In the genomic region with DNA sequence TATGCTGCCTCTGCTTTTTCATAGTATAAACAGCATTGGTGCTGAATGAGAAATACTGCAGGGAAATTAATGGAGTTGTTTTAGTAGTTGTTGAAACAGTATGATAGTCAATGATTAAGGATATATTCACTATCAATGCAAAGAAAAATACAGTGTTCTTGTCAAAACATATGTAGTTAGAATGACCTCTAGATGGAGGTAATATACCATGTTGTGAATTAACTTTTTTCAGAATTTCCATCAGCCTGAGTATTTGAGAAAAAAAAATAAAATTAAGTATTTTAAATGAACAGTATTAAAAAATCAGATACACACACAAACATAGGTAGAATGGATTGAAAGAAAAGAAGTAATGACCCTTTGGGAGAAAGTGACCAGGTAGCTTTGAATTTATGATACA, we compare ENCODE assay signal across 12 cellular contexts. TPM values are rescaled to one million over a fixed set of nuclear protein-coding genes. Genes with fewer than 3 reads are reported as not detected.
DNase-seq lines count a peak whose midpoint lies in the region; ATAC-seq and TF ChIP-seq lines count a peak whose summit lies in the region.
"Had no signal": no experiment of that assay in that cellular context is flagged by ENCODE, and none has a peak within 500 bp of the region (broad histone marks: within the 10 kb centered on the region; RNA-seq: fewer than 3 reads in every experiment).

No MANE protein-coding gene starts in this region.

- H3K27me3 ChIP-seq in A673 (replicated peaks; ENCODE audit: insufficient read depth, low read depth, low read length, poor library complexity) (no peaks in the 10 kb centered on the region), GM23338 (ENCODE audit: insufficient read depth) (no peaks in the 10 kb centered on the region)
- H3K27me3 ChIP-seq: heart left ventricle had no signal

- POLR2A ChIA-PET in A673 (lab: Charles Lee; ENCODE audit: low non-redundant PET), result no interaction called here

- no peak overlapping the region for H3K4me3 Mint-ChIP-seq in GM23338
- H3K4me3 Mint-ChIP-seq: activated T-cell treated with anti-CD3 and anti-CD28 coated beads, Interleukin-2, amount 50 U/mL, for 72 hours; CD8-positive, alpha-beta T cell; stimulated activated memory B cell treated with anti-CD40 and anti-IgM and Interleukin-4, amounts not matched to agents 10 μg/mL and 1 μg/mL and 100 μg/mL, for 72 hours had no signal

- H3K36me3 Mint-ChIP-seq in GM23338 (ENCODE audit: low read depth), result no peaks in the 10 kb centered on the region
- H3K36me3 Mint-ChIP-seq: CD8-positive, alpha-beta T cell had no signal

- H3K4me3 ChIP-seq in A673 (ENCODE audit: low read depth, low read length, poor library complexity, severe bottlenecking), result no peak overlapping the region
- no peak overlapping the region for H3K4me3 ChIP-seq in GM23338
- H3K4me3 ChIP-seq: heart left ventricle had no signal

- no peaks in the 10 kb centered on the region for H3K36me3 ChIP-seq in A673 (ENCODE audit: insufficient read depth, low read length, poor library complexity, severe bottlenecking)
- H3K36me3 ChIP-seq in GM23338 (ENCODE audit: insufficient read depth), result no peaks in the 10 kb centered on the region
- H3K36me3 ChIP-seq: heart left ventricle had no signal

- no peak overlapping the region for H3K4me2 ChIP-seq in GM23338

- no peaks in the 10 kb centered on the region for H4K20me1 ChIP-seq in GM23338 (replicated peaks; ENCODE audit: insufficient read depth)

- TF ChIP-seq CTCF in A673 (conservative IDR thresholded peaks at IDR 0.05; ENCODE audit: low read depth, low read length) (peak; percentile 36; the same call in 1 of the 2 replicates), GM23338 (conservative IDR thresholded peaks at IDR 0.05; ENCODE audit: low read depth in 2 of 2) (peak in 1 of 2 experiments; percentile 44; a peak in 3 of 4 replicates)

- H3K79me2 ChIP-seq in GM23338 (replicated peaks; ENCODE audit: insufficient read depth), result no peaks in the 10 kb centered on the region

- H3F3A ChIP-seq in GM23338 (replicated peaks; ENCODE audit: low read depth), result no peaks in the 10 kb centered on the region

- H3K9me3 ChIP-seq in A673 (ENCODE audit: low read depth, low read length, poor library complexity, severe bottlenecking), result no peaks in the 10 kb centered on the region
- H3K9me3 ChIP-seq: heart left ventricle had no signal

- no peak for ATAC-seq in GM23338
- ATAC-seq in HG03139 (IDR thresholded peaks at IDR 0.05; ENCODE audit: unreplicated experiment), result no peak
- ATAC-seq: CD8-positive, alpha-beta T cell; heart left ventricle; stimulated activated memory B cell treated with anti-CD40 and anti-IgM and Interleukin-4, amounts not matched to agents 10 μg/mL and 1 μg/mL and 100 μg/mL, for 72 hours had no signal

- no peak for DNase-seq in A673 (ENCODE audit: low spot score)
- peak; percentile 7 for DNase-seq in GM23338 (ENCODE audit: low spot score)
- peak; percentile 29 for DNase-seq in SK-MEL-5 (ENCODE audit: low read depth, low spot score)
- DNase-seq in fibroblast of the conjunctiva (ENCODE audit: low read depth), result peak; percentile 26
- no peak for DNase-seq in stimulated activated CD4-positive, alpha-beta T cell treated with anti-CD3 and anti-CD28 coated beads, Interleukin-4, amount 100 ng/mL, for 4 hours
- no peak for DNase-seq in NCI-H2171 treated with DMSO at 0.1 percent for 48 hours (lab: John Stamatoyannopoulos, UW)
- DNase-seq in NCI-H2227 (lab: John Stamatoyannopoulos, UW; ENCODE audit: unreplicated experiment), result no peak
- DNase-seq: CD8-positive, alpha-beta T cell; heart left ventricle had no signal

- H3K9me2 ChIP-seq in GM23338 (ENCODE audit: insufficient read depth), result no peaks in the 10 kb centered on the region

- CTCF ChIA-PET in A673 (lab: Charles Lee), result interaction anchor here (1.1 kb wide), 1 partner anchor 290 kb away, joined by 4 read pairs; no protein-coding TSS in a partner anchor

- no peaks in the 10 kb centered on the region; the same call in 2 of the 3 replicates for H3K9me3 Mint-ChIP-seq in GM23338
- H3K9me3 Mint-ChIP-seq: activated T-cell treated with anti-CD3 and anti-CD28 coated beads, Interleukin-2, amount 50 U/mL, for 72 hours; CD8-positive, alpha-beta T cell; stimulated activated memory B cell treated with anti-CD40 and anti-IgM and Interleukin-4, amounts not matched to agents 10 μg/mL and 1 μg/mL and 100 μg/mL, for 72 hours had no signal

- H3K27ac Mint-ChIP-seq in GM23338, result no peak overlapping the region
- H3K27ac Mint-ChIP-seq: activated T-cell treated with anti-CD3 and anti-CD28 coated beads, Interleukin-2, amount 50 U/mL, for 72 hours; CD8-positive, alpha-beta T cell; stimulated activated memory B cell treated with anti-CD40 and anti-IgM and Interleukin-4, amounts not matched to agents 10 μg/mL and 1 μg/mL and 100 μg/mL, for 72 hours had no signal

- BruUV-seq in A673 (replicated peaks; lab: Mats Ljungman, UMichigan), result no TSS peak

- in situ Hi-C loops in SK-MEL-5 (cut with HindIII; ENCODE audit: low pct_unique_long_range_greater_than_20kb, low sequenced_read_pairs), result no loop called here

- no peaks in the 10 kb centered on the region for H3K27me3 Mint-ChIP-seq in GM23338 (ENCODE audit: insufficient read depth, low read depth, poor library complexity)
- H3K27me3 Mint-ChIP-seq: stimulated activated memory B cell treated with anti-CD40 and anti-IgM and Interleukin-4, amounts not matched to agents 10 μg/mL and 1 μg/mL and 100 μg/mL, for 72 hours had no signal

- intact Hi-C loops in A673 (cut with micrococcal nuclease; ENCODE audit: unreplicated experiment), result no loop called here

- H3K4me1 ChIP-seq in A673 (ENCODE audit: insufficient read depth, low read length, poor library complexity, severe bottlenecking), result peaks cover 4% of the 10 kb centered on the region
- H3K4me1 ChIP-seq in GM23338 (ENCODE audit: insufficient read depth), result peaks cover 3% of the 10 kb centered on the region; the same call in 1 of the 2 replicates

- no peak overlapping the region for H2AFZ ChIP-seq in GM23338

- H3K4me1 Mint-ChIP-seq in GM23338, result peaks cover 11% of the 10 kb centered on the region

- H3K27ac ChIP-seq in A673 (ENCODE audit: low read depth, low read length, poor library complexity, severe bottlenecking), result no peak overlapping the region
- H3K27ac ChIP-seq in GM23338 (ENCODE audit: low read depth), result no peak overlapping the region
- H3K27ac ChIP-seq: heart left ventricle had no signal

RNA-seq across cellular contexts. Expression of a gene that starts 59.5 kb away (rescaled TPM):
- total RNA-seq in A673 (2021), result 2.3 and 3.0 TPM in 2 replicates
- 2.7 and 3.4 TPM in 2 replicates for total RNA-seq in GM23338 (2014; rRNA removed; shearing (Covaris generic))
- 3.2 and 3.6 TPM in 2 replicates for polyA plus RNA-seq in GM23338 (2016; fragmentation: Nextera tagmentation; extraction: Ambion mirVana)
- 13.0 and 14.3 TPM in 2 replicates for total RNA-seq in SK-MEL-5 (2014; rRNA removed; shearing (Covaris generic))
- polyA plus RNA-seq in SK-MEL-5 (2015; cell fraction: cytosol; rRNA removed), result 4.9 and 6.3 TPM in 2 replicates
- 10.2 and 30.2 TPM in 2 replicates for polyA plus RNA-seq in SK-MEL-5 (2015; cell fraction: nucleus; rRNA removed)

Comparison
In these comparisons a context has a peak if more than half of its experiments do, and no peak if none do; other contexts are left out.
1. DNase-seq: peak in GM23338 (single experiment), SK-MEL-5 (single experiment) and fibroblast of the conjunctiva (single experiment); none in A673 (single experiment), stimulated activated CD4-positive, alpha-beta T cell treated with anti-CD3 and anti-CD28 coated beads, Interleukin-4, amount 100 ng/mL, for 4 hours (0 of 2), NCI-H2171 treated with DMSO at 0.1 percent for 48 hours (single experiment) and NCI-H2227 (single experiment).